8 cellular contexts compared by ENCODE assay signal in genomic region chr5:138574744-138575193, GRCh38. TPM values are rescaled to one million over a fixed set of nuclear protein-coding genes. Genes with fewer than 3 reads are reported as not detected.
DNase-seq lines count a peak whose midpoint lies in the region; ATAC-seq and TF ChIP-seq lines count a peak whose summit lies in the region.

No MANE protein-coding gene starts in this region.

- no peaks in the 10 kb centered on the region for H3K27me3 ChIP-seq in BLaER1 treated with 17β-estradiol and CSF1 and Interleukin-3, amounts not matched to agents 10 nM and 100 nM
- H3K27me3 ChIP-seq in kidney epithelial cell (ENCODE audit: control insufficient read depth, insufficient read depth, low read length) (no peaks in the 10 kb centered on the region), testis (no peaks in the 10 kb centered on the region)

- peaks cover 40 to 47% (median 44%) of the 10 kb centered on the region in 11 experiments for H3K36me3 ChIP-seq in BLaER1 treated with 17β-estradiol and CSF1 and Interleukin-3, amounts not matched to agents 10 nM and 100 nM
- H3K36me3 ChIP-seq in kidney epithelial cell (ENCODE audit: control insufficient read depth, insufficient read depth, low read length) (peaks cover 3% of the 10 kb centered on the region), testis (ENCODE audit: low read depth, missing control alignments) (no peaks in the 10 kb centered on the region)

- H3K4me2 ChIP-seq in BLaER1 treated with 17β-estradiol and CSF1 and Interleukin-3, amounts not matched to agents 10 nM and 100 nM, result peak overlapping the region; percentile 85 to 98 (median 92)

- intact Hi-C loops in testis (cut with DNase I; ENCODE audit: low total_unique reads), result no loop called here

- H3K27ac ChIP-seq in BLaER1 treated with 17β-estradiol and CSF1 and Interleukin-3, amounts not matched to agents 10 nM and 100 nM, result peak overlapping the region; percentile 95 to 100 (median 98)
- peak overlapping the region; percentile 99 to 100 for H3K27ac ChIP-seq in testis

- H3K4me3 ChIP-seq in BLaER1 treated with 17β-estradiol and CSF1 and Interleukin-3, amounts not matched to agents 10 nM and 100 nM, result peak overlapping the region; percentile 81 to 99 (median 91)
- peak overlapping the region; percentile 91 for H3K4me3 ChIP-seq in kidney epithelial cell (ENCODE audit: low read depth, low read length)
- peak overlapping the region; percentile 94 to 96 for H3K4me3 ChIP-seq in testis

- H4K20me1 ChIP-seq in BLaER1 treated with 17β-estradiol and CSF1 and Interleukin-3, amounts not matched to agents 10 nM and 100 nM, result peaks cover 33 to 52% (median 47%) of the 10 kb centered on the region in 11 experiments; a peak in 21 of 22 replicates

- peak overlapping the region; percentile 92 to 99 (median 98) for H3K9ac ChIP-seq in BLaER1 treated with 17β-estradiol and CSF1 and Interleukin-3, amounts not matched to agents 10 nM and 100 nM

- DNase-seq in amniotic stem cell (lab: John Stamatoyannopoulos, UW), result peak; percentile 15
- DNase-seq in kidney epithelial cell (ENCODE audit: low read depth), result no peak
- DNase-seq in testis, result no peak
- DNase-seq in NCI-H526 treated with DMSO at 0.1 percent for 48 hours (lab: John Stamatoyannopoulos, UW), result no peak

- peaks cover 16 to 52% (median 33%) of the 10 kb centered on the region in 10 experiments for H3K4me1 ChIP-seq in BLaER1 treated with 17β-estradiol and CSF1 and Interleukin-3, amounts not matched to agents 10 nM and 100 nM
- H3K4me1 ChIP-seq in testis, result peaks cover 6% of the 10 kb centered on the region

- TF ChIP-seq CTCF in kidney epithelial cell (IDR thresholded peaks at IDR 0.05; ENCODE audit: insufficient read depth, low read length, poor library complexity, severe bottlenecking), result no peak
- no peak for TF ChIP-seq CTCF in testis (IDR thresholded peaks at IDR 0.05)

- WGBS in testis, 2 donors, result 0 to 1% methylated on average over 7 to 18 of the region's 18 CpGs

- TF ChIP-seq POLR2A in testis (IDR thresholded peaks at IDR 0.05), result no peak

- ATAC-seq in HG02870 (IDR thresholded peaks at IDR 0.05; ENCODE audit: unreplicated experiment), result peak; percentile 21
- ATAC-seq in HG02610 (IDR thresholded peaks at IDR 0.05; ENCODE audit: unreplicated experiment), result no peak
- no peak for ATAC-seq in GM18873 (IDR thresholded peaks at IDR 0.05; ENCODE audit: low FRiP score, unreplicated experiment)

- H3K9me3 ChIP-seq in BLaER1 treated with 17β-estradiol and CSF1 and Interleukin-3, amounts not matched to agents 10 nM and 100 nM (replicated peaks in 1 of 11), result 0 out of 22 replicates have a peak, but pooled peaks cover 0 to 6% (median 0%) of the 10 kb centered on the region in 11 experiments
- H3K9me3 ChIP-seq in testis, result no peaks in the 10 kb centered on the region

RNA-seq across cellular contexts. Expression of gene HSPA9, which starts 0.4 kb away (rescaled TPM):
- total RNA-seq in kidney epithelial cell (584 and 695 TPM in 2 replicates), testis (100 to 1,000 TPM; 205 to 243 TPM)
- polyA plus RNA-seq in testis (ENCODE audit: insufficient read depth, low read depth, low replicate concordance), result 145 TPM

RNA-seq across cellular contexts. Expression of gene ETF1, which starts 31.7 kb away (rescaled TPM):
- total RNA-seq in kidney epithelial cell (123 and 149 TPM in 2 replicates), testis (10 to 100 TPM; 74.3 to 75.3 TPM)
- 103 TPM for polyA plus RNA-seq in testis (ENCODE audit: insufficient read depth, low read depth, low replicate concordance)
